In the genomic region with DNA sequence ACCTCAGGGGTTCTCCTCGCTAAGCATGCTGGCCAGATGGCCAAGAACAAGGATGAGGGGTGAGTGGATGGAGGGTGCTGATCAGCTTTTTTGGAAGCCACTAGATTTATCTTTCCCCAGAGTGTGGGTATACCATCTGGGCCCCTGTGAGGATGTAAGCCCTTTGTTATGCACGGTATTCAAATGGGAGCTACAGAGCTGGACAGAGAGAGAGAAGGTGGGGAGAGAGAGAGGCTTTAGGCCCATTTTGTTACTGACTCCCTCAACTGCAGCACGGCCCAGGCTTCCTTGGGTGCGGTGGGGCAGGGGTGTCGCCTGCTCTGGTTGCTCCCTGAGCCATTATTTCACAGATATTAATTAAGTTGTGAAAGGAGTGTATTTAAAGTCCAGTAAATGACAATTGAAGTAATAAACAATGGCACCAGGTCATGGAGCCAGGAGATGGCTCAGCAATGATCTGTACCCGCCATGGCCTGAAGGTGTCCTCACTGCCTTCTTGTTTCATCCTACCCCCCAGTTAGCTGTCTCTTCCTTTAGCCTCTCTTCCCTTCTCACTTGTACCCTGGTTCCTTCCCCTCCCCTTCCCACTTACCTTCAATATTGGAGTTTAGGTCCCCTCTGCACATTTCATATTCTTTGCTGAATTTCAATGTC, we compare ENCODE assay signal across 15 cellular contexts.
A peak's percentile ranks its signal among the peaks of the same experiment; 100 is the strongest.
DNase-seq lines count a peak whose midpoint lies in the region; TF ChIP-seq lines count a peak whose summit lies in the region.
"Had no signal": no experiment of that assay in that cellular context is flagged by ENCODE, and none has a peak within 500 bp of the region (broad histone marks: within the 10 kb centered on the region; RNA-seq: fewer than 3 reads in every experiment).

No MANE protein-coding gene starts in this region.

- H3K4me1 ChIP-seq in A673 (ENCODE audit: insufficient read depth, low read length, poor library complexity, severe bottlenecking), result peaks cover 4% of the 10 kb centered on the region

- intact Hi-C loops in A673 (cut with micrococcal nuclease; ENCODE audit: unreplicated experiment), result no loop called here

- H3K36me3 Mint-ChIP-seq in chondrocyte (ENCODE audit: low read depth), result no peaks in the 10 kb centered on the region
- no peaks in the 10 kb centered on the region for H3K36me3 Mint-ChIP-seq in HFFc6 (ENCODE audit: low read depth)

- H3K27ac Mint-ChIP-seq in chondrocyte (ENCODE audit: unreplicated experiment) (peak overlapping the region; percentile 91), HFFc6 (no peak overlapping the region)
- H3K27ac Mint-ChIP-seq: activated CD4-positive, alpha-beta T cell treated with anti-CD3 and anti-CD28 coated beads, Interleukin-2, amount 10 ng/mL, durations not matched to agents 24 days and 14 days; activated T-helper 17 cell treated with anti-CD3 and anti-CD28 coated beads, Interleukin-2, amount 50 U/mL, for 72 hours had no signal

- DNase-seq in A673 (ENCODE audit: low spot score) (no peak), GM12865 (ENCODE audit: low read depth) (peak; percentile 17), NCI-H146 treated with DMSO at 0.1 percent for 48 hours (lab: John Stamatoyannopoulos, UW; ENCODE audit: unreplicated experiment) (peak; percentile 51), chondrocyte (ENCODE audit: low spot score) (no peak), foreskin melanocyte (no peak), HFFc6 (no peak), NCI-H187 (lab: John Stamatoyannopoulos, UW) (no peak)
- DNase-seq in activated naive CD4-positive, alpha-beta T cell treated with Interleukin-2 at 50 U/mL for 16 hours, result no peak
- DNase-seq: activated CD4-positive, alpha-beta T cell treated with anti-CD3 and anti-CD28 coated beads, Interleukin-2, amount 10 ng/mL, durations not matched to agents 24 days and 14 days; AML-193; NCI-H510A treated with DMSO at 0.1 percent for 48 hours; stimulated activated CD4-positive, alpha-beta T cell treated with anti-CD3 and anti-CD28 coated beads, Interleukin-4, amount 100 ng/mL, for 1 hour; stimulated activated naive CD4-positive, alpha-beta T cell had no signal

- H3K9me3 Mint-ChIP-seq in chondrocyte (ENCODE audit: low read depth) (no peaks in the 10 kb centered on the region), HFFc6 (peaks cover 55% of the 10 kb centered on the region)
- H3K9me3 Mint-ChIP-seq: activated CD4-positive, alpha-beta T cell treated with anti-CD3 and anti-CD28 coated beads, Interleukin-2, amount 10 ng/mL, durations not matched to agents 24 days and 14 days; activated T-helper 17 cell treated with anti-CD3 and anti-CD28 coated beads, Interleukin-2, amount 50 U/mL, for 72 hours had no signal

- no peak overlapping the region for H3K4me3 ChIP-seq in A673 (ENCODE audit: low read depth, low read length, poor library complexity, severe bottlenecking)
- no peak overlapping the region for H3K4me3 ChIP-seq in GM12865 (ENCODE audit: low read depth, low read length)
- H3K4me3 ChIP-seq: hepatocyte had no signal

- peaks cover 50% of the 10 kb centered on the region for H3K4me1 Mint-ChIP-seq in chondrocyte (ENCODE audit: low read depth)
- no peaks in the 10 kb centered on the region for H3K4me1 Mint-ChIP-seq in HFFc6 (ENCODE audit: low read depth)
- H3K4me1 Mint-ChIP-seq: activated CD4-positive, alpha-beta T cell treated with anti-CD3 and anti-CD28 coated beads, Interleukin-2, amount 10 ng/mL, durations not matched to agents 24 days and 14 days; activated T-helper 17 cell treated with anti-CD3 and anti-CD28 coated beads, Interleukin-2, amount 50 U/mL, for 72 hours had no signal

- H3K4me3 Mint-ChIP-seq in chondrocyte (ENCODE audit: unreplicated experiment) (no peak overlapping the region), HFFc6 (no peak overlapping the region)
- H3K4me3 Mint-ChIP-seq: activated CD4-positive, alpha-beta T cell treated with anti-CD3 and anti-CD28 coated beads, Interleukin-2, amount 10 ng/mL, durations not matched to agents 24 days and 14 days; activated T-helper 17 cell treated with anti-CD3 and anti-CD28 coated beads, Interleukin-2, amount 50 U/mL, for 72 hours had no signal

- peak; percentile 40 for TF ChIP-seq CTCF in A673 (conservative IDR thresholded peaks at IDR 0.05; ENCODE audit: low read depth, low read length)
- TF ChIP-seq CTCF in GM12865 (IDR thresholded peaks at IDR 0.05; ENCODE audit: insufficient read depth, low read depth, low read length, missing control alignments), result peak; percentile 39
- TF ChIP-seq CTCF in chondrocyte (IDR thresholded peaks at IDR 0.05), result peak; percentile 34
- no peak for TF ChIP-seq CTCF in HFFc6 (IDR thresholded peaks at IDR 0.05)

- no peaks in the 10 kb centered on the region for H3K9me3 ChIP-seq in A673 (ENCODE audit: low read depth, low read length, poor library complexity, severe bottlenecking)

- H3K27me3 Mint-ChIP-seq in chondrocyte (ENCODE audit: low read depth) (no peaks in the 10 kb centered on the region), HFFc6 (ENCODE audit: insufficient read depth) (no peaks in the 10 kb centered on the region; the same call in 1 of the 2 replicates)
- H3K27me3 Mint-ChIP-seq: activated CD4-positive, alpha-beta T cell treated with anti-CD3 and anti-CD28 coated beads, Interleukin-2, amount 10 ng/mL, durations not matched to agents 24 days and 14 days had no signal

- H3K27ac ChIP-seq in A673 (ENCODE audit: low read depth, low read length, poor library complexity, severe bottlenecking), result no peak overlapping the region
- H3K27ac ChIP-seq: hepatocyte had no signal

- POLR2A ChIA-PET in A673 (lab: Charles Lee; ENCODE audit: low non-redundant PET), result no interaction called here

- H3K27me3 ChIP-seq in A673 (replicated peaks; ENCODE audit: insufficient read depth, low read depth, low read length, poor library complexity), result no peaks in the 10 kb centered on the region

- H3K36me3 ChIP-seq in A673 (ENCODE audit: insufficient read depth, low read length, poor library complexity, severe bottlenecking), result no peaks in the 10 kb centered on the region

- BruUV-seq in A673 (replicated peaks; lab: Mats Ljungman, UMichigan), result no TSS peak

- CTCF ChIA-PET in A673 (lab: Charles Lee), result no interaction called here

Comparison
In these comparisons a context has a peak if more than half of its experiments do, and no peak if none do; other contexts are left out.
1. DNase-seq: peak in GM12865 (single experiment) and NCI-H146 treated with DMSO at 0.1 percent for 48 hours (single experiment); none in A673 (single experiment), chondrocyte (single experiment), activated naive CD4-positive, alpha-beta T cell treated with Interleukin-2 at 50 U/mL for 16 hours (single experiment), foreskin melanocyte (single experiment), HFFc6 (single experiment) and NCI-H187 (0 of 2).